In genomic region chrX:31070057-31070468, GRCh38 we compare ENCODE assay signal across 12 cellular contexts. TPM values are rescaled to one million over a fixed set of nuclear protein-coding genes. Genes with fewer than 3 reads are reported as not detected.
DNase-seq lines count a peak whose midpoint lies in the region; ATAC-seq, FAIRE-seq and TF ChIP-seq lines count a peak whose summit lies in the region.
"Had no signal": no experiment of that assay in that cellular context is flagged by ENCODE, and none has a peak within 500 bp of the region (broad histone marks: within the 10 kb centered on the region; RNA-seq: fewer than 3 reads in every experiment).

No MANE protein-coding gene starts in this region.

- DNase-seq in bronchial epithelial cell (ENCODE audit: low read depth) (peak; percentile 13), amniotic stem cell (lab: John Stamatoyannopoulos, UW) (no peak), occipital lobe (lab: John Stamatoyannopoulos, UW) (no peak), NCI-H526 treated with DMSO at 0.1 percent for 48 hours (lab: John Stamatoyannopoulos, UW) (no peak)
- no peak for DNase-seq in naive thymus-derived CD8-positive, alpha-beta T cell
- DNase-seq: colonic mucosa, heart left ventricle had no signal

- H3K9me3 Mint-ChIP-seq in naive thymus-derived CD8-positive, alpha-beta T cell = peaks cover 0 to 16% (median 4%) of the 10 kb centered on the region in 9 donors

- H3K27ac Mint-ChIP-seq in naive thymus-derived CD8-positive, alpha-beta T cell = no peak overlapping the region

- POLR2A ChIA-PET in naive thymus-derived CD8-positive, alpha-beta T cell (lab: Charles Lee) = no interaction called here

- H3K27me3 ChIP-seq in bronchial epithelial cell (ENCODE audit: control insufficient read depth, insufficient read depth, low read length) = no peaks in the 10 kb centered on the region
- H3K27me3 ChIP-seq: colonic mucosa, heart left ventricle had no signal

- H3K4me1 Mint-ChIP-seq in naive thymus-derived CD8-positive, alpha-beta T cell = no peaks in the 10 kb centered on the region

- peaks cover 0 to 5% (median 0%) of the 10 kb centered on the region in 3 donors for H3K36me3 Mint-ChIP-seq in naive thymus-derived CD8-positive, alpha-beta T cell

- ATAC-seq in GM18519 (IDR thresholded peaks at IDR 0.05; ENCODE audit: low FRiP score, unreplicated experiment) (peak; percentile 62), GM19438 (IDR thresholded peaks at IDR 0.05; ENCODE audit: low read depth, unreplicated experiment) (peak; percentile 48), HG03066 (IDR thresholded peaks at IDR 0.05; ENCODE audit: low read depth, unreplicated experiment) (peak; percentile 77)
- no peak for ATAC-seq in naive thymus-derived CD8-positive, alpha-beta T cell
- ATAC-seq: HCT116, heart left ventricle had no signal

- no peaks in the 10 kb centered on the region for H3K36me3 ChIP-seq in bronchial epithelial cell (ENCODE audit: control insufficient read depth, insufficient read depth, low read length)
- H3K36me3 ChIP-seq: colonic mucosa, heart left ventricle had no signal

- peak; percentile 32 for FAIRE-seq in bronchial epithelial cell (lab: Jason Lieb, UNC)

- H3K4me3 Mint-ChIP-seq in naive thymus-derived CD8-positive, alpha-beta T cell = no peak overlapping the region

- no peaks in the 10 kb centered on the region for H3K27me3 Mint-ChIP-seq in naive thymus-derived CD8-positive, alpha-beta T cell

- no peak for TF ChIP-seq CTCF in bronchial epithelial cell (IDR thresholded peaks at IDR 0.05; ENCODE audit: insufficient read depth, low read length, severe bottlenecking)

- no peak overlapping the region for H3K4me3 ChIP-seq in bronchial epithelial cell (ENCODE audit: low read depth, low read length)
- H3K4me3 ChIP-seq: colonic mucosa, heart left ventricle had no signal

RNA-seq across cellular contexts. Expression of gene FTHL17, which starts 1.8 kb away (rescaled TPM):
- total RNA-seq in bronchial epithelial cell (not detected in 2 replicates), occipital lobe (not detected)
- not detected for total RNA-seq in naive thymus-derived CD8-positive, alpha-beta T cell
- polyA plus RNA-seq in naive thymus-derived CD8-positive, alpha-beta T cell = not detected
- total RNA-seq: colonic mucosa, heart left ventricle, mucosa of gallbladder had no signal
- polyA plus RNA-seq: heart left ventricle had no signal

Comparison
In these comparisons a context has a peak if more than half of its experiments do, and no peak if none do; other contexts are left out.
1. ATAC-seq: peak in GM18519 (single experiment), GM19438 (single experiment) and HG03066 (single experiment); none in naive thymus-derived CD8-positive, alpha-beta T cell (0 of 2).